In genomic region chr9:21579209-21579608, GRCh38 we compare ENCODE assay signal across 12 cellular contexts.
DNase-seq lines count a peak whose midpoint lies in the region; ATAC-seq, FAIRE-seq and TF ChIP-seq lines count a peak whose summit lies in the region.
"Had no signal": no experiment of that assay in that cellular context is flagged by ENCODE, and none has a peak within 500 bp of the region (broad histone marks: within the 10 kb centered on the region; RNA-seq: fewer than 3 reads in every experiment).

No MANE protein-coding gene starts in this region.

- peaks cover 39% of the 10 kb centered on the region for H3K4me1 Mint-ChIP-seq in activated CD4-positive, alpha-beta memory T cell treated with anti-CD3 and anti-CD28 coated beads for 36 hours (ENCODE audit: low read depth)

- FAIRE-seq in A549 (lab: Jason Lieb, UNC), result peak; percentile 77
- FAIRE-seq: pancreas had no signal

- peak in 1 of 2 experiments; percentile 42; a peak in 3 of 6 replicates for ATAC-seq in A549
- ATAC-seq in GM19023 (IDR thresholded peaks at IDR 0.05; ENCODE audit: unreplicated experiment), result no peak
- ATAC-seq in omental fat pad (ENCODE audit: low FRiP score), result no peak
- ATAC-seq: body of pancreas, pancreas had no signal

- H3K27ac ChIP-seq in A549 (peak overlapping the region; percentile 93 to 97), fibroblast of lung (ENCODE audit: insufficient read depth, low read length) (peak overlapping the region; percentile 37), dorsolateral prefrontal cortex (no peak overlapping the region)
- H3K27ac ChIP-seq: body of pancreas, pancreas had no signal

- DNase-seq in A549 (ENCODE audit: low read depth in 1 of 2, low spot score in 1 of 2) (peak in 1 of 2 experiments; percentile 63), ELR (ENCODE audit: low read depth) (peak; percentile 53), fibroblast of lung (ENCODE audit: low read depth in 2 of 2) (peak; percentile 28 to 86), omental fat pad (ENCODE audit: low spot score) (no peak), dorsolateral prefrontal cortex (no peak), NCI-H1105 treated with DMSO at 0.1 percent for 48 hours (lab: John Stamatoyannopoulos, UW) (no peak)
- DNase-seq in activated CD4-positive, alpha-beta memory T cell treated with anti-CD3 and anti-CD28 coated beads for 36 hours, result peak; percentile 40
- DNase-seq: body of pancreas, NCI-H1417, pancreas had no signal

- TF ChIP-seq CTCF in A549 (IDR thresholded peaks at IDR 0.05), result no peak
- no peak for TF ChIP-seq CTCF in fibroblast of lung (conservative IDR thresholded peaks at IDR 0.05 in 1 of 2, IDR thresholded peaks at IDR 0.05 in 1 of 2; ENCODE audit: low read depth in 1 of 2, low read length in 2 of 2)
- no peak for TF ChIP-seq CTCF in omental fat pad (IDR thresholded peaks at IDR 0.05)
- no peak for TF ChIP-seq CTCF in dorsolateral prefrontal cortex (IDR thresholded peaks at IDR 0.05 in 54 of 56, conservative IDR thresholded peaks at IDR 0.05 in 2 of 56; ENCODE audit: low read depth in 1 of 56, partially characterized antibody in 56 of 56)

- WGBS in A549 (ENCODE audit: missing lambda C conversion rate), result 2% methylated on average over 4 of the region's 4 CpGs

- H3K4me2 ChIP-seq in A549, result peak overlapping the region; percentile 96
- H3K4me2 ChIP-seq in fibroblast of lung (ENCODE audit: extremely low read depth, insufficient read depth, low read length), result peak overlapping the region; percentile 18

- H3K9me3 ChIP-seq in A549 (no peaks in the 10 kb centered on the region), fibroblast of lung (ENCODE audit: control insufficient read depth, insufficient read depth, low read depth, low read length) (no peaks in the 10 kb centered on the region)
- H3K9me3 ChIP-seq: body of pancreas, pancreas had no signal

- H3K9me3 Mint-ChIP-seq in activated CD4-positive, alpha-beta memory T cell treated with anti-CD3 and anti-CD28 coated beads for 36 hours, result no peaks in the 10 kb centered on the region

- POLR2A ChIA-PET in A549 (lab: Yijun Ruan, JAX), result interaction anchor here (1.0 to 5.5 kb wide), 8 partner anchors 10 to 104 kb away, joined by 3 to 21 read pairs (median 8); no protein-coding TSS in a partner anchor
- POLR2A ChIA-PET in activated CD4-positive, alpha-beta memory T cell treated with anti-CD3 and anti-CD28 coated beads for 36 hours (lab: Charles Lee), result no interaction called here

- no peaks in the 10 kb centered on the region for H4K20me1 ChIP-seq in fibroblast of lung (ENCODE audit: control insufficient read depth, extremely low read depth, insufficient read depth, low read length)

- no peaks in the 10 kb centered on the region for H3K36me3 Mint-ChIP-seq in activated CD4-positive, alpha-beta memory T cell treated with anti-CD3 and anti-CD28 coated beads for 36 hours
- H3K36me3 Mint-ChIP-seq: CD14-positive monocyte had no signal

- no peaks in the 10 kb centered on the region for H3K27me3 ChIP-seq in fibroblast of lung (ENCODE audit: control insufficient read depth, insufficient read depth, low read length)
- no peaks in the 10 kb centered on the region for H3K27me3 ChIP-seq in dorsolateral prefrontal cortex
- H3K27me3 ChIP-seq: body of pancreas, pancreas had no signal

- no peak overlapping the region for H3K9ac ChIP-seq in fibroblast of lung (ENCODE audit: insufficient read depth, low read length)

- no peaks in the 10 kb centered on the region for H3K27me3 Mint-ChIP-seq in activated CD4-positive, alpha-beta memory T cell treated with anti-CD3 and anti-CD28 coated beads for 36 hours

- H3K79me2 ChIP-seq in fibroblast of lung (ENCODE audit: control insufficient read depth, insufficient read depth, low read length), result peaks cover 4% of the 10 kb centered on the region

- CTCF ChIA-PET in A549 (lab: Yijun Ruan, JAX), result interaction anchor here (0.7 to 1.7 kb wide), 5 partner anchors 17 to 210 kb away, joined by 3 to 5 read pairs (median 3); no protein-coding TSS in a partner anchor
- CTCF ChIA-PET in activated CD4-positive, alpha-beta memory T cell treated with anti-CD3 and anti-CD28 coated beads for 36 hours (lab: Charles Lee), result interaction anchor here (1.5 kb wide), 1 partner anchor 130 kb away, joined by 4 read pairs; no protein-coding TSS in a partner anchor

- H3K27ac Mint-ChIP-seq in activated CD4-positive, alpha-beta memory T cell treated with anti-CD3 and anti-CD28 coated beads for 36 hours, result no peak overlapping the region
- H3K27ac Mint-ChIP-seq: CD14-positive monocyte had no signal

- intact Hi-C loops in activated CD4-positive, alpha-beta memory T cell treated with anti-CD3 and anti-CD28 coated beads for 36 hours (cut with micrococcal nuclease), result loop anchor here (5.0 to 10.0 kb wide), 6 partner anchors 183 to 633 kb away; partner anchors contain the start of genes IFNA6 and MTAP
- intact Hi-C loops in dorsolateral prefrontal cortex (cut with DNase I), result no loop called here

- H3K36me3 ChIP-seq in fibroblast of lung (ENCODE audit: control insufficient read depth, insufficient read depth, low read length), result no peaks in the 10 kb centered on the region
- H3K36me3 ChIP-seq: pancreas had no signal

- TF ChIP-seq RAD21 in A549 (conservative IDR thresholded peaks at IDR 0.05 in 1 of 2, IDR thresholded peaks at IDR 0.05 in 1 of 2), result no peak

- TF ChIP-seq POLR2A in A549 (IDR thresholded peaks at IDR 0.05; ENCODE audit: low read length), result no peak

- H2AFZ ChIP-seq in fibroblast of lung (ENCODE audit: low read length), result peak overlapping the region; percentile 92

- H3K4me3 Mint-ChIP-seq in activated CD4-positive, alpha-beta memory T cell treated with anti-CD3 and anti-CD28 coated beads for 36 hours, result peak overlapping the region; percentile 37

- H3K4me1 ChIP-seq in A549, result peaks cover 86% of the 10 kb centered on the region
- H3K4me1 ChIP-seq in fibroblast of lung (ENCODE audit: control insufficient read depth, extremely low read depth, insufficient read depth, low read length), result peaks cover 8% of the 10 kb centered on the region
- H3K4me1 ChIP-seq: body of pancreas, pancreas had no signal

- peak overlapping the region; percentile 23; the same call in 1 of the 3 replicates for H3K4me3 ChIP-seq in A549
- no peak overlapping the region for H3K4me3 ChIP-seq in fibroblast of lung (replicated peaks in 1 of 4; ENCODE audit: control extremely low read depth in 1 of 4, insufficient read depth in 1 of 4, low read depth in 3 of 4, low read length in 4 of 4)
- H3K4me3 ChIP-seq in dorsolateral prefrontal cortex, result no peak overlapping the region
- H3K4me3 ChIP-seq: body of pancreas, pancreas had no signal

- no peak for TF ChIP-seq EP300 in A549 (IDR thresholded peaks at IDR 0.05)

TF ChIP-seq in A549, 52 proteins besides CTCF, POLR2A, EP300 and RAD21:
- no peak for TF ChIP-seq FOSL2 (IDR thresholded peaks at IDR 0.05)
- 0 out of 2 replicates have a peak, but pooled peaks have one; percentile 16 for TF ChIP-seq FOSL2 (CRISPR knock-in tag; IDR thresholded peaks at IDR 0.05)
- TF ChIP-seq MAX (IDR thresholded peaks at IDR 0.05), result peak; percentile 48
- peak; percentile 35 to 43; a peak in 2 of 4 replicates for TF ChIP-seq CEBPB (IDR thresholded peaks at IDR 0.05)
- no peak for TF ChIP-seq HOXB13 (CRISPR knock-in tag; IDR thresholded peaks at IDR 0.05; ENCODE audit: low read depth)

Comparison
In these comparisons a context has a peak if more than half of its experiments do, and no peak if none do; other contexts are left out.
1. DNase-seq: peak in ELR (single experiment), activated CD4-positive, alpha-beta memory T cell treated with anti-CD3 and anti-CD28 coated beads for 36 hours (single experiment) and fibroblast of lung (2 of 2); none in omental fat pad (single experiment), dorsolateral prefrontal cortex (0 of 10) and NCI-H1105 treated with DMSO at 0.1 percent for 48 hours (single experiment).
2. H3K27ac ChIP-seq: peak in A549 (2 of 2) and fibroblast of lung (single experiment); none in dorsolateral prefrontal cortex (0 of 59).